ENCODE assay signal across 29 cellular contexts in genomic region chr16:50495673-50496072, GRCh38.
"Had no signal": no experiment of that assay in that cellular context is flagged by ENCODE, and none has a peak within 500 bp of the region (broad histone marks: within the 10 kb centered on the region; RNA-seq: fewer than 3 reads in every experiment).

No MANE protein-coding gene starts in this region.

- H3K27me3 Mint-ChIP-seq: stimulated activated naive CD8-positive, alpha-beta T cell treated with anti-CD3 and anti-CD28 coated beads, Interleukin-15, amount 100 ng/mL, for 72 hours; stimulated activated naive CD8-positive, alpha-beta T cell treated with anti-CD3 and anti-CD28 coated beads, Interleukin-15, Interleukin-2, amounts not matched to agents 100 ng/mL and 50 ng/mL, for 24 hours; type B pancreatic cell had no signal

- H3K4me3 ChIP-seq: stomach, suprapubic skin, testis, thoracic aorta, thyroid gland, tibial artery, tibial nerve, transverse colon, upper lobe of left lung, upper lobe of right lung, uterus, vagina had no signal

- H3K27me3 ChIP-seq: stomach, suprapubic skin, testis, thyroid gland, tibial artery, tibial nerve, transverse colon, upper lobe of left lung, upper lobe of right lung, uterus, vagina had no signal

- FAIRE-seq: urothelium cell line had no signal

- DNase-seq: stimulated activated CD4-positive, alpha-beta T cell treated with anti-CD3 and anti-CD28 coated beads, Interleukin-2, amount 100 ng/mL, for 48 hours; stimulated activated CD4-positive, alpha-beta T cell treated with anti-CD3 and anti-CD28 coated beads, Interleukin-4, amount 100 ng/mL, for 1 hour; stimulated activated CD4-positive, alpha-beta T cell treated with anti-CD3 and anti-CD28 coated beads, Interleukin-4, amount 100 ng/mL, for 24 hours; stimulated activated CD4-positive, alpha-beta T cell treated with anti-CD3 and anti-CD28 coated beads, Interleukin-4, amount 100 ng/mL, for 4 hours; stimulated activated CD8-positive, alpha-beta memory T cell treated with anti-CD3 and anti-CD28 coated beads, Interleukin-4, amount 100 ng/mL, for 48 hours; stimulated activated naive B cell treated with anti-CD40 and anti-IgM and Interleukin-4, amounts not matched to agents 10 μg/mL and 1 μg/mL and 100 μg/mL, for 72 hours; stimulated activated naive CD4-positive, alpha-beta T cell; stimulated activated naive CD4-positive, alpha-beta T cell treated with Interleukin-2 at 50 U/mL for 16 hours; stimulated activated naive CD8-positive, alpha-beta T cell treated with anti-CD3 and anti-CD28 coated beads, Interleukin-15, amount 100 ng/mL, for 72 hours; stimulated activated naive CD8-positive, alpha-beta T cell treated with anti-CD3 and anti-CD28 coated beads, Interleukin-15, Interleukin-2, amounts not matched to agents 100 U/mL and 50 U/mL, for 24 hours; substantia nigra; testis; thyroid gland; tibial artery; transverse colon; trophoblast cell; upper lobe of right lung; uterus had no signal

- H3K9me3 Mint-ChIP-seq: stimulated activated effector memory CD8-positive, alpha-beta T cell treated with anti-CD3 and anti-CD28 coated beads, Interleukin-12 subunit alpha, Interleukin-12 subunit beta, amount 100 ng/mL, for 72 hours; stimulated activated naive B cell treated with anti-CD40 and anti-IgM and Interleukin-4, amounts not matched to agents 10 μg/mL and 1 μg/mL and 100 μg/mL, for 72 hours; stimulated activated naive CD8-positive, alpha-beta T cell treated with anti-CD3 and anti-CD28 coated beads, Interleukin-15, Interleukin-2, amounts not matched to agents 100 ng/mL and 50 ng/mL, for 24 hours; type B pancreatic cell had no signal

- H3K27ac ChIP-seq: stomach, suprapubic skin, testis, thoracic aorta, thyroid gland, tibial artery, tibial nerve, transverse colon, upper lobe of left lung, upper lobe of right lung, uterus, vagina had no signal

- H3K4me3 Mint-ChIP-seq: stimulated activated effector memory CD8-positive, alpha-beta T cell treated with anti-CD3 and anti-CD28 coated beads, Interleukin-12 subunit alpha, Interleukin-12 subunit beta, amount 100 ng/mL, for 72 hours; stimulated activated memory B cell treated with anti-CD40 and anti-IgM and Interleukin-4, amounts not matched to agents 10 μg/mL and 1 μg/mL and 100 μg/mL, for 72 hours; stimulated activated naive B cell treated with anti-CD40 and anti-IgM and Interleukin-4, amounts not matched to agents 10 μg/mL and 1 μg/mL and 100 μg/mL, for 72 hours; stimulated activated naive CD8-positive, alpha-beta T cell treated with anti-CD3 and anti-CD28 coated beads, Interleukin-15, amount 100 ng/mL, for 72 hours; stimulated activated naive CD8-positive, alpha-beta T cell treated with anti-CD3 and anti-CD28 coated beads, Interleukin-15, Interleukin-2, amounts not matched to agents 100 ng/mL and 50 ng/mL, for 24 hours; type B pancreatic cell had no signal

- H3K36me3 ChIP-seq: stomach, suprapubic skin, thoracic aorta, thyroid gland, tibial artery, tibial nerve, transverse colon, upper lobe of left lung, upper lobe of right lung, uterus, vagina had no signal

- H3K36me3 Mint-ChIP-seq: stimulated activated effector memory CD8-positive, alpha-beta T cell treated with anti-CD3 and anti-CD28 coated beads, Interleukin-12 subunit alpha, Interleukin-12 subunit beta, amount 100 ng/mL, for 72 hours; stimulated activated memory B cell treated with anti-CD40 and anti-IgM and Interleukin-4, amounts not matched to agents 10 μg/mL and 1 μg/mL and 100 μg/mL, for 72 hours; type B pancreatic cell had no signal

- H3K4me1 Mint-ChIP-seq: stimulated activated effector memory CD8-positive, alpha-beta T cell treated with anti-CD3 and anti-CD28 coated beads, Interleukin-12 subunit alpha, Interleukin-12 subunit beta, amount 100 ng/mL, for 72 hours; stimulated activated memory B cell treated with anti-CD40 and anti-IgM and Interleukin-4, amounts not matched to agents 10 μg/mL and 1 μg/mL and 100 μg/mL, for 72 hours; stimulated activated naive B cell treated with anti-CD40 and anti-IgM and Interleukin-4, amounts not matched to agents 10 μg/mL and 1 μg/mL and 100 μg/mL, for 72 hours; stimulated activated naive CD8-positive, alpha-beta T cell treated with anti-CD3 and anti-CD28 coated beads, Interleukin-15, amount 100 ng/mL, for 72 hours had no signal

- H3K27ac Mint-ChIP-seq: stimulated activated effector memory CD8-positive, alpha-beta T cell treated with anti-CD3 and anti-CD28 coated beads, Interleukin-12 subunit alpha, Interleukin-12 subunit beta, amount 100 ng/mL, for 72 hours; stimulated activated memory B cell treated with anti-CD40 and anti-IgM and Interleukin-4, amounts not matched to agents 10 μg/mL and 1 μg/mL and 100 μg/mL, for 72 hours; stimulated activated naive B cell treated with anti-CD40 and anti-IgM and Interleukin-4, amounts not matched to agents 10 μg/mL and 1 μg/mL and 100 μg/mL, for 72 hours; stimulated activated naive CD8-positive, alpha-beta T cell treated with anti-CD3 and anti-CD28 coated beads, Interleukin-15, amount 100 ng/mL, for 72 hours; stimulated activated naive CD8-positive, alpha-beta T cell treated with anti-CD3 and anti-CD28 coated beads, Interleukin-15, Interleukin-2, amounts not matched to agents 100 ng/mL and 50 ng/mL, for 24 hours; type B pancreatic cell had no signal

- ATAC-seq: stimulated activated effector memory CD8-positive, alpha-beta T cell treated with anti-CD3 and anti-CD28 coated beads, Interleukin-12 subunit alpha, Interleukin-12 subunit beta, amount 100 ng/mL, for 72 hours; stimulated activated memory B cell treated with anti-CD40 and anti-IgM and Interleukin-4, amounts not matched to agents 10 μg/mL and 1 μg/mL and 100 μg/mL, for 72 hours; stimulated activated naive B cell treated with anti-CD40 and anti-IgM and Interleukin-4, amounts not matched to agents 10 μg/mL and 1 μg/mL and 100 μg/mL, for 72 hours; stimulated activated naive CD8-positive, alpha-beta T cell treated with anti-CD3 and anti-CD28 coated beads, Interleukin-15, amount 100 ng/mL, for 72 hours; stimulated activated naive CD8-positive, alpha-beta T cell treated with anti-CD3 and anti-CD28 coated beads, Interleukin-15, Interleukin-2, amounts not matched to agents 100 U/mL and 50 U/mL, for 24 hours; upper lobe of right lung had no signal
